12 cellular contexts compared by ENCODE assay signal in the genomic region with DNA sequence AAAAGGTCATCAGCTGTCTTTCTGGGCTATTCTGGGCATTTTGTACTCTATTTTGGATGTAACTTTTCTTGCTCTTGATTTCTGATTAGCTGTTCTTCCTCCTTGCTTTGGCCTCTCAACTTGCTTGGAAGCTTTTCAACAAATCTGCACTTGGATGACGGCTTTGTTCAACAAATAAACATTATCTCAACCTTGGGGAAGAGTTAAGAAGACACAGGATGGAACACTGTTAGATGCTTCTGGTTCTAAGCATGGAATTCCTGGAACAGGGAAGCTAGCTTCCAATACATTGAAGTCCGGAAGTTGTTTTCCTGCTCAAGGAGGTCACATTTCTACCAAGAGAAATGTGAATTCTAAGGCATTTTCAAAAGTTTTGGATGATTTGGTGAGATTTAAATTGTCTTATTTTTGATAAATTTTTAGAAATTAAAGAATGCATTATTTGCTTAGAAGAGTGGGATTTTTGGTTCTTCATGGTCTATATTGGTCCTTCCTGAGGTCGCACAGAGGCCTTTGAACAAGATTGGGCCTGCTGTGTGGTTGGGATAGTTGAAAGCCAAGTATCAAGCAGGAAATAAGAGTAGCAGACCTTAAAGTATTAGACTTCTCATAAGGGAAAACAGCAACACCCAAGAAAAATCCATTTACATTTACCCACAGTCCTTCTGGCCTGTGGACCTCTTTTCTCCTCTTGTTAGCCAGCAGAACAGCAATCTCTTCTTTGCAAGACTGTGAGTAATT. TPM values are rescaled to one million over a fixed set of nuclear protein-coding genes. Genes with fewer than 3 reads are reported as not detected.
DNase-seq lines count a peak whose midpoint lies in the region; ATAC-seq and TF ChIP-seq lines count a peak whose summit lies in the region.
"Had no signal": no experiment of that assay in that cellular context is flagged by ENCODE, and none has a peak within 500 bp of the region (broad histone marks: within the 10 kb centered on the region; RNA-seq: fewer than 3 reads in every experiment).

No MANE protein-coding gene starts in this region.

- H3K27ac ChIP-seq in urinary bladder (ENCODE audit: low read depth) (peak overlapping the region; percentile 59), MM.1S (ENCODE audit: low read length) (no peak overlapping the region)
- H3K27ac ChIP-seq: SJCRH30 had no signal

- H3K4me3 ChIP-seq in astrocyte of the spinal cord (ENCODE audit: low read depth, low read length) (no peak overlapping the region), fibroblast of villous mesenchyme (ENCODE audit: low read depth, low read length) (no peak overlapping the region), urinary bladder (ENCODE audit: low read depth, low read length) (no peak overlapping the region), MM.1S (ENCODE audit: low read length) (no peak overlapping the region)
- H3K4me3 ChIP-seq: SJCRH30 had no signal

- H3F3A ChIP-seq in MM.1S (ENCODE audit: insufficient read depth, low read length) = peaks cover 3% of the 10 kb centered on the region; the same call in 1 of the 2 replicates

- H3K4me1 Mint-ChIP-seq in nephron = peaks cover 23% of the 10 kb centered on the region

- no peak for TF ChIP-seq CTCF in astrocyte of the spinal cord (IDR thresholded peaks at IDR 0.05; ENCODE audit: low read depth, low read length)
- TF ChIP-seq CTCF in fibroblast of villous mesenchyme (IDR thresholded peaks at IDR 0.05; ENCODE audit: insufficient read depth, low read depth, low read length) = no peak
- no peak for TF ChIP-seq CTCF in nephron (IDR thresholded peaks at IDR 0.05; ENCODE audit: unreplicated experiment in 3 of 3)
- TF ChIP-seq CTCF in MM.1S (IDR thresholded peaks at IDR 0.05; ENCODE audit: low read length) = no peak

- no peaks in the 10 kb centered on the region for H3K27me3 ChIP-seq in MM.1S (replicated peaks; ENCODE audit: insufficient read depth, low read length)
- H3K27me3 ChIP-seq: SJCRH30 had no signal

- no peaks in the 10 kb centered on the region for H3K79me2 ChIP-seq in MM.1S (ENCODE audit: low read length)

- peaks cover 34% of the 10 kb centered on the region for H3K36me3 Mint-ChIP-seq in nephron (ENCODE audit: low read depth)

- peak overlapping the region in 1 of 3 experiments; percentile 5 for H3K4me3 Mint-ChIP-seq in nephron
- H3K4me3 Mint-ChIP-seq: activated naive CD8-positive, alpha-beta T cell treated with anti-CD3 and anti-CD28 coated beads, Interleukin-2, amount 50 U/mL, for 24 hours; stimulated activated naive CD8-positive, alpha-beta T cell treated with anti-CD3 and anti-CD28 coated beads, Interleukin-15, Interleukin-2, amounts not matched to agents 100 ng/mL and 50 ng/mL, for 24 hours had no signal

- H3K9me2 ChIP-seq in MM.1S (replicated peaks; ENCODE audit: insufficient read depth, low read length) = no peaks in the 10 kb centered on the region

- H3K36me3 ChIP-seq in urinary bladder (ENCODE audit: insufficient read depth) (no peaks in the 10 kb centered on the region), MM.1S (replicated peaks; ENCODE audit: insufficient read depth, low read length) (no peaks in the 10 kb centered on the region)

- no peak overlapping the region for H3K9ac ChIP-seq in MM.1S (ENCODE audit: low read length)

- H2AFZ ChIP-seq in MM.1S (ENCODE audit: low read length) = no peak overlapping the region

- peak overlapping the region; percentile 27 to 70 (median 40) for H3K27ac Mint-ChIP-seq in nephron
- H3K27ac Mint-ChIP-seq: activated naive CD8-positive, alpha-beta T cell treated with anti-CD3 and anti-CD28 coated beads, Interleukin-2, amount 50 U/mL, for 24 hours; stimulated activated naive CD8-positive, alpha-beta T cell treated with anti-CD3 and anti-CD28 coated beads, Interleukin-15, Interleukin-2, amounts not matched to agents 100 ng/mL and 50 ng/mL, for 24 hours had no signal

- WGBS in urinary bladder = 64% methylated on average over 3 of the region's 3 CpGs

- H3K9me3 ChIP-seq in MM.1S (replicated peaks; ENCODE audit: insufficient read depth, low read length) = no peaks in the 10 kb centered on the region
- H3K9me3 ChIP-seq: SJCRH30 had no signal

- H3K4me1 ChIP-seq in urinary bladder (ENCODE audit: insufficient read depth) = peaks cover 1% of the 10 kb centered on the region
- no peaks in the 10 kb centered on the region for H3K4me1 ChIP-seq in MM.1S (ENCODE audit: low read length)
- H3K4me1 ChIP-seq: SJCRH30 had no signal

- H3K9me3 Mint-ChIP-seq in nephron = no peaks in the 10 kb centered on the region
- H3K9me3 Mint-ChIP-seq: activated naive CD8-positive, alpha-beta T cell treated with anti-CD3 and anti-CD28 coated beads, Interleukin-2, amount 50 U/mL, for 24 hours; stimulated activated naive CD8-positive, alpha-beta T cell treated with anti-CD3 and anti-CD28 coated beads, Interleukin-15, Interleukin-2, amounts not matched to agents 100 ng/mL and 50 ng/mL, for 24 hours had no signal

- ATAC-seq in GM19324 (IDR thresholded peaks at IDR 0.05; ENCODE audit: low FRiP score, unreplicated experiment) = no peak
- ATAC-seq: activated naive CD8-positive, alpha-beta T cell treated with anti-CD3 and anti-CD28 coated beads, Interleukin-2, amount 50 U/mL, for 24 hours had no signal

- DNase-seq in astrocyte of the spinal cord (ENCODE audit: low read depth, low spot score) = peak; percentile 54
- peak; percentile 35 for DNase-seq in fibroblast of villous mesenchyme (ENCODE audit: low read depth)
- no peak for DNase-seq in MM.1S
- DNase-seq in UCSD-AML1 (lab: John Stamatoyannopoulos, UW; ENCODE audit: unreplicated experiment) = no peak
- DNase-seq: activated CD8-positive, alpha-beta memory T cell treated with anti-CD3 and anti-CD28 coated beads, Interleukin-2, amount 50 U/mL, for 4 hours; activated naive CD8-positive, alpha-beta T cell treated with anti-CD3 and anti-CD28 coated beads, Interleukin-2, amount 50 U/mL, for 24 hours; NCI-H1048; SJCRH30 had no signal

- H3K27me3 Mint-ChIP-seq in nephron (ENCODE audit: low read depth) = no peaks in the 10 kb centered on the region
- H3K27me3 Mint-ChIP-seq: activated naive CD8-positive, alpha-beta T cell treated with anti-CD3 and anti-CD28 coated beads, Interleukin-2, amount 50 U/mL, for 24 hours; stimulated activated naive CD8-positive, alpha-beta T cell treated with anti-CD3 and anti-CD28 coated beads, Interleukin-15, Interleukin-2, amounts not matched to agents 100 ng/mL and 50 ng/mL, for 24 hours had no signal

- in situ Hi-C loops in astrocyte of the spinal cord (cut with HindIII; ENCODE audit: low sequenced_read_pairs) = no loop called here

- no peak overlapping the region for H3K4me2 ChIP-seq in MM.1S (ENCODE audit: low read depth, low read length)

- H4K20me1 ChIP-seq in MM.1S (ENCODE audit: insufficient read depth, low read length) = no peaks in the 10 kb centered on the region

RNA-seq across cellular contexts. Expression of a gene that starts 59.2 kb away (rescaled TPM):
- total RNA-seq in fibroblast of villous mesenchyme (69.1 and 71.2 TPM in 2 replicates), urinary bladder (119 TPM)
- 38.4 TPM for polyA plus RNA-seq in urinary bladder

Comparison
In these comparisons a context has a peak if more than half of its experiments do, and no peak if none do; other contexts are left out.
1. DNase-seq: peak in astrocyte of the spinal cord (single experiment) and fibroblast of villous mesenchyme (single experiment); none in MM.1S (single experiment) and UCSD-AML1 (single experiment).